Comparison of ENCODE assay signal across 1 cellular context in the genomic region with DNA sequence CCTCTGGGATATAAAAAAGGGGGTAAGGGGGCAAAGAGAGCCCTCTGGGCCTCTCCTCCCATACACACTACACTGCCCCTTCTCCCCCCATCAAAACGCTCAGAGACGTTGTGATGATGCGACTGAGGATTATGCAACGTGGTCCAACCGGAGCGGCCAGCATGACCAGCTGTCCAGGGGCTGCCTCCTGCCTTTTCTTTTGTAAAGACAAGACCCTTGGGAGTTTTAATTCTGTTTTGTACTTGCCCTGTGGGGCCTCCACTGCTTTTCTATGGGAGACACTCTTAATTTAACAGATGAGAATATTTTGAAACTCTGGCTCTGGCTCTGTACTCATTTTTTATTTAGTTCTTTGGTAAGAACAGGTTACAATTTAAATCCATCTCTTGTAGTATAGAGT.
TF ChIP-seq lines count a peak whose summit lies in the region.

No MANE protein-coding gene starts in this region.

TF ChIP-seq in K562, 482 proteins besides CTCF, POLR2A, EP300 and RAD21:
- no peak for TF ChIP-seq NBN (IDR thresholded peaks at IDR 0.05; ENCODE audit: low read depth)
- no peak for TF ChIP-seq MEIS2 (IDR thresholded peaks at IDR 0.05; ENCODE audit: partially characterized antibody)
- no peak for TF ChIP-seq ZNF41 (CRISPR knock-in tag; conservative IDR thresholded peaks at IDR 0.05)
